ENCODE assay signal across 18 cellular contexts in the genomic region with DNA sequence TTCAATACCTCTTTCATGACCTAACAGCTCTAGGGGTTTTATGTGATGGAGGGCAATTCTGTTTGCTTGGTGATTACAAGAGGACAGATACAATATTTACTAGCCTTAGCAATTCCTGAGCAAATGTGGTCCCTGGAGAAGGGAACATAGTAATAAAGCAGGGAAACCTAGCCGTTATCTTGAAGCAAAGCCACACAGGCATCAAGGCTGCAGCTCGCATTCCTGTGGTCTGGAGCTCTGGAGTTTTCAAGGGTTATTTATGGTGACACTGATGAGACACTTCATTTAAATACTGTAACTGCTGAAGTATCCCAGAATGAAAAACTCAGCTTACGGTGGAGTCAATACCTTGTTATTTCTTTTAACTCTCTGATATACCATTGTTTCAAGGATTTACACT.
A peak's percentile ranks its signal among the peaks of the same experiment; 100 is the strongest.
DNase-seq lines count a peak whose midpoint lies in the region; ATAC-seq, FAIRE-seq and TF ChIP-seq lines count a peak whose summit lies in the region.
"Had no signal": no experiment of that assay in that cellular context is flagged by ENCODE, and none has a peak within 500 bp of the region (broad histone marks: within the 10 kb centered on the region; RNA-seq: fewer than 3 reads in every experiment).

No MANE protein-coding gene starts in this region.

- H3K4me3 ChIP-seq in K562 (no peak overlapping the region), prostate gland (no peak overlapping the region), right lobe of liver (no peak overlapping the region), MM.1S (ENCODE audit: low read length) (no peak overlapping the region)
- H3K4me3 ChIP-seq: colonic mucosa, left lung, thoracic aorta had no signal

- POLR2A ChIA-PET in K562 (lab: Yijun Ruan, JAX): interaction anchor here (1.4 kb wide), 1 partner anchor 19 kb away, joined by 4 read pairs; no protein-coding TSS in a partner anchor

- in situ Hi-C loops in K562 (cut with MboI): no loop called here

- ATAC-seq in K562 (peak; percentile 82), right lobe of liver (no peak), GM18873 (IDR thresholded peaks at IDR 0.05; ENCODE audit: low FRiP score, unreplicated experiment) (no peak)
- ATAC-seq: left lung, natural killer cell had no signal

- H3K27ac ChIP-seq in K562 (ENCODE audit: extremely low read depth, low read depth, low read length) (no peak overlapping the region), prostate gland (no peak overlapping the region), right lobe of liver (no peak overlapping the region), MM.1S (ENCODE audit: low read length) (no peak overlapping the region)
- H3K27ac ChIP-seq: colonic mucosa, left lung, thoracic aorta had no signal

- H3K9me1 ChIP-seq in K562 (ENCODE audit: control insufficient read depth, insufficient read depth, low read length): no peaks in the 10 kb centered on the region

- H3K9me3 ChIP-seq in K562 (replicated peaks; ENCODE audit: control insufficient read depth, insufficient read depth, low read depth, low read length) (no peaks in the 10 kb centered on the region), prostate gland (no peaks in the 10 kb centered on the region), right lobe of liver (no peaks in the 10 kb centered on the region), MM.1S (replicated peaks; ENCODE audit: insufficient read depth, low read length) (no peaks in the 10 kb centered on the region)
- H3K9me3 ChIP-seq: colonic mucosa, left lung, thoracic aorta had no signal

- no TSS peak for BruUV-seq in K562 (replicated peaks; lab: Mats Ljungman, UMichigan)

- TF ChIP-seq POLR2A in K562 (conservative IDR thresholded peaks at IDR 0.05) (no peak), prostate gland (IDR thresholded peaks at IDR 0.05) (no peak), right lobe of liver (IDR thresholded peaks at IDR 0.05) (no peak)

- TF ChIP-seq EP300 in K562 (IDR thresholded peaks at IDR 0.05; ENCODE audit: low read length): no peak

- DNase-seq in AG08396 (ENCODE audit: low spot score) (peak; percentile 28), HTR-8/SVneo (ENCODE audit: insufficient read length, low spot score) (peak; percentile 0), K562 (ENCODE audit: extremely low read depth in 1 of 4, low spot score in 3 of 4) (peak; percentile 9 to 50 (median 14)), left kidney (ENCODE audit: low read depth, low spot score) (peak; percentile 66), prostate gland (ENCODE audit: low spot score) (no peak), right lobe of liver (no peak), MM.1S (no peak)
- DNase-seq: activated CD4-positive, alpha-beta T cell treated with anti-CD3 and anti-CD28 coated beads, Interleukin-2, amount 10 ng/mL, durations not matched to agents 7 days and 5 days; activated T-cell treated with anti-CD3 and anti-CD28 coated beads, Interleukin-2, amount 50 U/mL, for 48 hours; colonic mucosa; left lung; natural killer cell; NCI-H1092 treated with DMSO at 0.1 percent for 48 hours; SHP77; stimulated activated CD4-positive, alpha-beta T cell treated with anti-CD3 and anti-CD28 coated beads, Interleukin-2, amount 100 ng/mL, for 24 hours had no signal

- H2AFZ ChIP-seq in K562 (ENCODE audit: low read depth, low read length) (no peak overlapping the region), MM.1S (ENCODE audit: low read length) (no peak overlapping the region)

- intact Hi-C loops in K562 (cut with micrococcal nuclease): no loop called here
- intact Hi-C loops in prostate gland (cut with DNase I): no loop called here
- intact Hi-C loops in right lobe of liver (cut with DNase I): no loop called here

- TF ChIP-seq CTCF in K562 (IDR thresholded peaks at IDR 0.05 in 2 of 3, conservative IDR thresholded peaks at IDR 0.05 in 1 of 3; ENCODE audit: insufficient read depth in 2 of 3, low read depth in 1 of 3, low read length in 3 of 3) (no peak), prostate gland (IDR thresholded peaks at IDR 0.05) (no peak), right lobe of liver (IDR thresholded peaks at IDR 0.05) (no peak), MM.1S (IDR thresholded peaks at IDR 0.05; ENCODE audit: low read length) (no peak)

- WGBS in K562 (ENCODE audit: insufficient coverage, low coverage, missing lambda C conversion rate): 0% methylated on average over 3 of the region's 3 CpGs
- 41% methylated on average over 3 of the region's 3 CpGs for WGBS in prostate gland
- 60% methylated on average over 3 of the region's 3 CpGs for WGBS in right lobe of liver (ENCODE audit: insufficient coverage, low coverage, low lambda C conversion rate, missing lambda C conversion rate)

- FAIRE-seq in HTR-8/SVneo (lab: Jason Lieb, UNC) (no peak), K562 (lab: Jason Lieb, UNC) (peak; percentile 52)
- FAIRE-seq: H1 had no signal

- no peak for TF ChIP-seq RAD21 in K562 (CRISPR knock-in tag; conservative IDR thresholded peaks at IDR 0.05 in 1 of 2, IDR thresholded peaks at IDR 0.05 in 1 of 2)

- H3K27me3 ChIP-seq in K562 (ENCODE audit: control insufficient read depth in 2 of 2, insufficient read depth in 2 of 2, low read length in 2 of 2): no peaks in the 10 kb centered on the region
- H3K27me3 ChIP-seq in prostate gland (replicated peaks; ENCODE audit: insufficient read depth): no peaks in the 10 kb centered on the region
- no peaks in the 10 kb centered on the region for H3K27me3 ChIP-seq in right lobe of liver
- H3K27me3 ChIP-seq in MM.1S (replicated peaks; ENCODE audit: insufficient read depth, low read length): no peaks in the 10 kb centered on the region
- H3K27me3 ChIP-seq: colonic mucosa, left lung had no signal

- H4K20me1 ChIP-seq in K562 (replicated peaks; ENCODE audit: control insufficient read depth, insufficient read depth, low read length) (no peaks in the 10 kb centered on the region), MM.1S (ENCODE audit: insufficient read depth, low read length) (no peaks in the 10 kb centered on the region)

- no peaks in the 10 kb centered on the region for H3K36me3 ChIP-seq in K562 (ENCODE audit: control insufficient read depth, insufficient read depth, low read length)
- no peaks in the 10 kb centered on the region for H3K36me3 ChIP-seq in prostate gland
- no peaks in the 10 kb centered on the region for H3K36me3 ChIP-seq in right lobe of liver
- no peaks in the 10 kb centered on the region for H3K36me3 ChIP-seq in MM.1S (replicated peaks; ENCODE audit: insufficient read depth, low read length)
- H3K36me3 ChIP-seq: colonic mucosa, left lung, thoracic aorta had no signal

- no peak overlapping the region for H3K9ac ChIP-seq in K562 (ENCODE audit: insufficient read depth in 1 of 2, low read depth in 2 of 2, low read length in 2 of 2)
- H3K9ac ChIP-seq in MM.1S (ENCODE audit: low read length): no peak overlapping the region

- H3K4me2 ChIP-seq in K562 (ENCODE audit: insufficient read depth, low read length) (no peak overlapping the region), MM.1S (ENCODE audit: low read depth, low read length) (no peak overlapping the region)

- H3K79me2 ChIP-seq in K562 (ENCODE audit: control insufficient read depth, insufficient read depth, low read length) (no peaks in the 10 kb centered on the region), MM.1S (ENCODE audit: low read length) (no peaks in the 10 kb centered on the region)

- H3F3A ChIP-seq in MM.1S (ENCODE audit: insufficient read depth, low read length): no peaks in the 10 kb centered on the region

- CTCF ChIA-PET in K562 (lab: Yijun Ruan, JAX; ENCODE audit: low intra/inter-chr PET ratio): no interaction called here

- no peaks in the 10 kb centered on the region for H3K9me2 ChIP-seq in MM.1S (replicated peaks; ENCODE audit: insufficient read depth, low read length)

- H3K4me1 ChIP-seq in K562 (replicated peaks in 1 of 2; ENCODE audit: control insufficient read depth in 2 of 2, insufficient read depth in 2 of 2, low read length in 2 of 2) (peaks cover 0 to 3% of the 10 kb centered on the region in 2 experiments; a peak in 1 of 5 replicates), prostate gland (replicated peaks) (no peaks in the 10 kb centered on the region), right lobe of liver (no peaks in the 10 kb centered on the region), MM.1S (ENCODE audit: low read length) (no peaks in the 10 kb centered on the region)
- H3K4me1 ChIP-seq: colonic mucosa, left lung had no signal

TF ChIP-seq in K562, 482 proteins besides CTCF, POLR2A, EP300 and RAD21 (continues in another document):
- TF ChIP-seq ARID1B (IDR thresholded peaks at IDR 0.05) (0 out of 2 replicates have a peak, but pooled peaks have one; percentile 19), RCOR1 (IDR thresholded peaks at IDR 0.05; ENCODE audit: borderline replicate concordance in 1 of 2, low read depth in 2 of 2, low read length in 2 of 2) (0 out of 4 replicates have a peak, but pooled peaks of 1 of the 2 experiments have one; percentile 5), ZNF224 (CRISPR knock-in tag; IDR thresholded peaks at IDR 0.05) (no peak), TEAD4 (IDR thresholded peaks at IDR 0.05; ENCODE audit: low read length) (peak; percentile 82), TEAD4 (CRISPR knock-in tag; IDR thresholded peaks at IDR 0.05; ENCODE audit: borderline replicate concordance) (no peak)
- TF ChIP-seq, protein P1, sequence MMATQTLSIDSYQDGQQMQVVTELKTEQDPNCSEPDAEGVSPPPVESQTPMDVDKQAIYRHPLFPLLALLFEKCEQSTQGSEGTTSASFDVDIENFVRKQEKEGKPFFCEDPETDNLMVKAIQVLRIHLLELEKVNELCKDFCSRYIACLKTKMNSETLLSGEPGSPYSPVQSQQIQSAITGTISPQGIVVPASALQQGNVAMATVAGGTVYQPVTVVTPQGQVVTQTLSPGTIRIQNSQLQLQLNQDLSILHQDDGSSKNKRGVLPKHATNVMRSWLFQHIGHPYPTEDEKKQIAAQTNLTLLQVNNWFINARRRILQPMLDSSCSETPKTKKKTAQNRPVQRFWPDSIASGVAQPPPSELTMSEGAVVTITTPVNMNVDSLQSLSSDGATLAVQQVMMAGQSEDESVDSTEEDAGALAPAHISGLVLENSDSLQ (IDR thresholded peaks at IDR 0.05): peak; percentile 76
- TF ChIP-seq, protein P2, sequence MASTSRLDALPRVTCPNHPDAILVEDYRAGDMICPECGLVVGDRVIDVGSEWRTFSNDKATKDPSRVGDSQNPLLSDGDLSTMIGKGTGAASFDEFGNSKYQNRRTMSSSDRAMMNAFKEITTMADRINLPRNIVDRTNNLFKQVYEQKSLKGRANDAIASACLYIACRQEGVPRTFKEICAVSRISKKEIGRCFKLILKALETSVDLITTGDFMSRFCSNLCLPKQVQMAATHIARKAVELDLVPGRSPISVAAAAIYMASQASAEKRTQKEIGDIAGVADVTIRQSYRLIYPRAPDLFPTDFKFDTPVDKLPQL (IDR thresholded peaks at IDR 0.05; ENCODE audit: extremely low read depth, insufficient read length): no peak

Comparison
In these comparisons a context has a peak if more than half of its experiments do, and no peak if none do; other contexts are left out.
1. DNase-seq: peak in AG08396 (single experiment), HTR-8/SVneo (single experiment), K562 (4 of 4) and left kidney (single experiment); none in prostate gland (single experiment), right lobe of liver (0 of 3) and MM.1S (single experiment).